In the genomic region with DNA sequence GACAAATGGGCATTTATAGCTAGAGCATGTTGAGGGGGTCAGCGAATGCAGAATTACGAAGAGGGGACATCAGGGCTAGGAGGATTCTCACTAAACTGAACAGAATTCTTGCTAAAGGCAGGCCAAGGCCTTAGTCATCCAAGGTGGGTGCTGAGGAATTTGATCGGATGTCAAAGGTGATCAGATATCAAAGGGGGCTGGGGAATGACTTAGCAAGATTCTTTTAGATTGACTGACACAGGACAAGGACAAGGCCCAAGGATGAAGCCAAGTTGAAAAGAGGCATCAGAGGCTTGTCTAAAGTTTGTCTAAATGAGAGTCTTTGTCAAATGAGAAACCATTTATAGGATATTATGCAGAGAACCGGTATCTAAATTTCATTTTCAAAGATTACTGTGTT, we compare ENCODE assay signal across 23 cellular contexts.
"Had no signal": no experiment of that assay in that cellular context is flagged by ENCODE, and none has a peak within 500 bp of the region (broad histone marks: within the 10 kb centered on the region; RNA-seq: fewer than 3 reads in every experiment).

No MANE protein-coding gene starts in this region.

- H3K4me3 Mint-ChIP-seq: memory B cell; nephron; stimulated activated memory B cell treated with anti-CD40 and anti-IgM and Interleukin-4, amounts not matched to agents 10 μg/mL and 1 μg/mL and 100 μg/mL, for 72 hours; stimulated activated naive CD8-positive, alpha-beta T cell treated with anti-CD3 and anti-CD28 coated beads, Interleukin-15, Interleukin-2, amounts not matched to agents 100 ng/mL and 50 ng/mL, for 24 hours had no signal

- H3K4me1 ChIP-seq: vagina had no signal

- H3K4me3 ChIP-seq: coronary artery, gastrocnemius medialis, heart right ventricle, left ventricle myocardium inferior, lower lobe of right lung, spleen, tibial artery, upper lobe of right lung, vagina had no signal

- H3K27me3 ChIP-seq: gastrocnemius medialis, heart right ventricle, spleen, tibial artery, upper lobe of right lung, vagina had no signal

- H3K9me3 ChIP-seq: gastrocnemius medialis, heart right ventricle, left ventricle myocardium inferior, lower lobe of right lung, spleen, tibial artery, upper lobe of right lung, vagina had no signal

- ATAC-seq: esophagus mucosa; gastrocnemius medialis; heart right ventricle; left cardiac atrium; lower lobe of right lung; sciatic nerve; stimulated activated memory B cell treated with anti-CD40 and anti-IgM and Interleukin-4, amounts not matched to agents 10 μg/mL and 1 μg/mL and 100 μg/mL, for 72 hours; upper lobe of right lung had no signal

- H3K9me3 Mint-ChIP-seq: memory B cell; nephron; stimulated activated memory B cell treated with anti-CD40 and anti-IgM and Interleukin-4, amounts not matched to agents 10 μg/mL and 1 μg/mL and 100 μg/mL, for 72 hours; stimulated activated naive CD8-positive, alpha-beta T cell treated with anti-CD3 and anti-CD28 coated beads, Interleukin-15, Interleukin-2, amounts not matched to agents 100 ng/mL and 50 ng/mL, for 24 hours had no signal

- H3K27ac Mint-ChIP-seq: memory B cell; nephron; stimulated activated memory B cell treated with anti-CD40 and anti-IgM and Interleukin-4, amounts not matched to agents 10 μg/mL and 1 μg/mL and 100 μg/mL, for 72 hours; stimulated activated naive CD8-positive, alpha-beta T cell treated with anti-CD3 and anti-CD28 coated beads, Interleukin-15, Interleukin-2, amounts not matched to agents 100 ng/mL and 50 ng/mL, for 24 hours had no signal

- DNase-seq: effector CD8-positive, alpha-beta T cell; gastrocnemius medialis; heart right ventricle; hypothalamus; kidney; left cardiac atrium; left ventricle myocardium inferior; lower lobe of right lung; midbrain; spleen; stimulated activated CD4-positive, alpha-beta T cell treated with anti-CD3 and anti-CD28 coated beads, Interleukin-15, amount 100 ng/mL, for 24 hours; stimulated activated CD4-positive, alpha-beta T cell treated with anti-CD3 and anti-CD28 coated beads, Interleukin-1b, Interleukin-23, amount 100 ng/mL, for 48 hours; stimulated activated CD4-positive, alpha-beta T cell treated with anti-CD3 and anti-CD28 coated beads, Interleukin-4, amount 100 ng/mL, for 24 hours; tibial artery; upper lobe of right lung had no signal

- H3K27me3 Mint-ChIP-seq: memory B cell; stimulated activated memory B cell treated with anti-CD40 and anti-IgM and Interleukin-4, amounts not matched to agents 10 μg/mL and 1 μg/mL and 100 μg/mL, for 72 hours; stimulated activated naive CD8-positive, alpha-beta T cell treated with anti-CD3 and anti-CD28 coated beads, Interleukin-15, Interleukin-2, amounts not matched to agents 100 ng/mL and 50 ng/mL, for 24 hours had no signal

- H3K4me1 Mint-ChIP-seq: nephron had no signal

- H3K27ac ChIP-seq: coronary artery, gastrocnemius medialis, heart right ventricle, left ventricle myocardium inferior, lower lobe of right lung, spleen, tibial artery, upper lobe of right lung, vagina had no signal
